Comparison of ENCODE assay signal across 33 cellular contexts in genomic region chr7:145151651-145152050, GRCh38.
"Had no signal": no experiment of that assay in that cellular context is flagged by ENCODE, and none has a peak within 500 bp of the region (broad histone marks: within the 10 kb centered on the region; RNA-seq: fewer than 3 reads in every experiment).

No MANE protein-coding gene starts in this region.

- DNase-seq: activated B cell treated with CpG ODN at 0.5 μM for 24 hours; activated CD4-positive, alpha-beta memory T cell treated with anti-CD3 and anti-CD28 coated beads for 36 hours; activated CD4-positive, alpha-beta T cell treated with anti-CD3 and anti-CD28 coated beads for 4 hours; activated CD4-positive, alpha-beta T cell treated with anti-CD3 and anti-CD28 coated beads, Interleukin-2, amount 10 ng/mL, durations not matched to agents 24 days and 14 days; activated CD4-positive, alpha-beta T cell treated with anti-CD3 and anti-CD28 coated beads, Interleukin-2, amount 50 U/mL, for 1 hour; activated CD4-positive, alpha-beta T cell treated with anti-CD3 and anti-CD28 coated beads, Interleukin-2, amount 50 U/mL, for 4 hours; activated CD4-positive, CD25-positive, alpha-beta regulatory T cell treated with anti-CD3 and anti-CD28 coated beads, Interleukin-2, amount 50 U/mL, for 72 hours; activated CD8-positive, alpha-beta memory T cell treated with anti-CD3 and anti-CD28 coated beads, Interleukin-2, amount 50 U/mL, for 4 hours; activated CD8-positive, alpha-beta T cell treated with anti-CD3 and anti-CD28 coated beads for 36 hours; activated effector memory CD4-positive, alpha-beta T cell treated with anti-CD3 and anti-CD28 coated beads, Interleukin-2, amount 50 U/mL, for 16 hours; activated gamma-delta T cell treated with Interleukin-2 at 50 U/mL for 16 hours; activated naive CD4-positive, alpha-beta T cell; activated naive CD4-positive, alpha-beta T cell treated with anti-CD3 and anti-CD28 coated beads for 36 hours; activated naive CD4-positive, alpha-beta T cell treated with anti-CD3 and anti-CD28 coated beads, Interleukin-2, amount 50 U/mL, for 16 hours; activated naive CD8-positive, alpha-beta T cell treated with anti-CD3 and anti-CD28 coated beads for 36 hours; activated T-cell treated with anti-CD3 and anti-CD28 coated beads for 4 hours; activated T-cell treated with anti-CD3 and anti-CD28 coated beads, Interleukin-2, amount 50 U/mL, for 1 hour; activated T-cell treated with anti-CD3 and anti-CD28 coated beads, Interleukin-2, amount 50 U/mL, for 4 hours; activated T-cell treated with anti-CD3 and anti-CD28 coated beads, Interleukin-2, amount 50 U/mL, for 72 hours; adrenal gland; amniotic stem cell; aorta; body of pancreas; brain microvascular endothelial cell; caudate nucleus; cerebellar nuclear complex; T-helper 1 cell; T-helper 2 cell; T-helper 9 cell had no signal

- ATAC-seq: activated CD8-positive, alpha-beta T cell treated with anti-CD3 and anti-CD28 coated beads for 36 hours; activated naive CD4-positive, alpha-beta T cell treated with anti-CD3 and anti-CD28 coated beads, Interleukin-2, amount 50 U/mL, for 72 hours; activated T-cell treated with anti-CD3 and anti-CD28 coated beads, Interleukin-2, amount 50 U/mL, for 4 hours; activated T-cell treated with anti-CD3 and anti-CD28 coated beads, Interleukin-2, amount 50 U/mL, for 72 hours; activated T-helper 17 cell treated with anti-CD3 and anti-CD28 coated beads, Interleukin-2, amount 50 U/mL, for 72 hours; body of pancreas had no signal

- H3K4me3 ChIP-seq: adrenal gland, body of pancreas, breast epithelium had no signal

- H3K4me1 ChIP-seq: adrenal gland, body of pancreas, breast epithelium had no signal

- H3K9me3 ChIP-seq: adrenal gland, body of pancreas, breast epithelium had no signal

- H3K36me3 ChIP-seq: adrenal gland, brain microvascular endothelial cell, breast epithelium had no signal

- H3K27ac ChIP-seq: adrenal gland, body of pancreas, brain microvascular endothelial cell, breast epithelium, VCaP had no signal

- H3K27me3 ChIP-seq: adrenal gland, body of pancreas, brain microvascular endothelial cell, breast epithelium had no signal
